In genomic region chr2:95312543-95313205, GRCh38 we compare ENCODE assay signal across 29 cellular contexts. TPM values are rescaled to one million over a fixed set of nuclear protein-coding genes. Genes with fewer than 3 reads are reported as not detected.
DNase-seq lines count a peak whose midpoint lies in the region; ATAC-seq, FAIRE-seq and TF ChIP-seq lines count a peak whose summit lies in the region.
"Had no signal": no experiment of that assay in that cellular context is flagged by ENCODE, and none has a peak within 500 bp of the region (broad histone marks: within the 10 kb centered on the region; RNA-seq: fewer than 3 reads in every experiment).

No MANE protein-coding gene starts in this region.

- peaks cover 6 to 67% of the 10 kb centered on the region in 2 experiments; a peak in 4 of 5 replicates for H3K27me3 ChIP-seq in K562 (ENCODE audit: control insufficient read depth in 2 of 2, insufficient read depth in 2 of 2, low read length in 2 of 2)
- H3K27me3 ChIP-seq: BE2C had no signal

- no TSS peak for BruUV-seq in K562 (replicated peaks; lab: Mats Ljungman, UMichigan)

- under 1% methylated on average over 25 of the region's 25 CpGs for WGBS in K562 (ENCODE audit: insufficient coverage, low coverage, missing lambda C conversion rate)

- peak in 12 of 14 donors; percentile 28 to 92 (median 74) for DNase-seq in C1 segment of cervical spinal cord (lab: John Stamatoyannopoulos, UW)
- no peak for DNase-seq in K562 (ENCODE audit: extremely low read depth in 1 of 4, low spot score in 3 of 4)
- DNase-seq in hypothalamus (lab: John Stamatoyannopoulos, UW), result peak in 46 of 51 donors; percentile 41 to 96 (median 80)
- peak in 55 of 56 donors; percentile 51 to 95 (median 85) for DNase-seq in nucleus accumbens (lab: John Stamatoyannopoulos, UW)
- DNase-seq in NCI-H345 treated with DMSO at 0.1 percent for 48 hours (lab: John Stamatoyannopoulos, UW; ENCODE audit: unreplicated experiment), result no peak
- DNase-seq in GF-D8 (lab: John Stamatoyannopoulos, UW), result no peak
- DNase-seq in GM03348 (ENCODE audit: low spot score), result no peak
- DNase-seq in activated gamma-delta T cell treated with Interleukin-2 at 50 U/mL for 16 hours, result no peak
- DNase-seq: activated B cell treated with CpG ODN at 0.5 μM for 24 hours; activated CD4-positive, alpha-beta T cell treated with anti-CD3 and anti-CD28 coated beads, Interleukin-2, amount 10 ng/mL, durations not matched to agents 7 days and 5 days; activated effector memory CD4-positive, alpha-beta T cell treated with Interleukin-2 at 50 U/mL for 16 hours; activated naive CD8-positive, alpha-beta T cell treated with anti-CD3 and anti-CD28 coated beads, Interleukin-2, amount 10 ng/mL, durations not matched to agents 7 days and 5 days; activated T-cell treated with anti-CD3 and anti-CD28 coated beads, Interleukin-2, amount 50 U/mL, for 1 hour; BE2C; DMS 273 treated with DMSO at 0.1 percent for 48 hours; endodermal cell; HCEC 1CT; heart right ventricle; Kasumi-1; left cardiac atrium; NCI-H146; NCI-H446 treated with DMSO at 0.1 percent for 48 hours; stimulated activated CD4-positive, alpha-beta T cell treated with anti-CD3 and anti-CD28 coated beads, Interleukin-15, amount 100 ng/mL, for 24 hours; stimulated activated CD4-positive, alpha-beta T cell treated with anti-CD3 and anti-CD28 coated beads, Interleukin-4, amount 100 ng/mL, for 4 hours; T-helper 1 cell had no signal

- no peaks in the 10 kb centered on the region for H3K9me3 ChIP-seq in K562 (replicated peaks; ENCODE audit: control insufficient read depth, insufficient read depth, low read depth, low read length)
- H3K9me3 ChIP-seq: BE2C, heart right ventricle, prostate gland had no signal

- no peak for FAIRE-seq in K562 (lab: Jason Lieb, UNC)

- TF ChIP-seq RAD21 in K562 (CRISPR knock-in tag; conservative IDR thresholded peaks at IDR 0.05 in 1 of 2, IDR thresholded peaks at IDR 0.05 in 1 of 2), result no peak

- intact Hi-C loops in K562 (cut with micrococcal nuclease), result no loop called here

- no peak for TF ChIP-seq EP300 in K562 (IDR thresholded peaks at IDR 0.05; ENCODE audit: low read length)

- H3K4me3 ChIP-seq in K562, result no peak overlapping the region
- H3K4me3 ChIP-seq: heart right ventricle, prostate gland had no signal

- no peak overlapping the region for H3K9ac ChIP-seq in K562 (ENCODE audit: insufficient read depth in 1 of 2, low read depth in 2 of 2, low read length in 2 of 2)

- TF ChIP-seq CTCF in K562 (IDR thresholded peaks at IDR 0.05 in 2 of 3, conservative IDR thresholded peaks at IDR 0.05 in 1 of 3; ENCODE audit: insufficient read depth in 2 of 3, low read depth in 1 of 3, low read length in 3 of 3), result no peak

- in situ Hi-C loops in K562 (cut with MboI), result no loop called here

- no peaks in the 10 kb centered on the region for H3K9me1 ChIP-seq in K562 (ENCODE audit: control insufficient read depth, insufficient read depth, low read length)

- H3K27ac ChIP-seq in K562 (ENCODE audit: extremely low read depth, low read depth, low read length), result no peak overlapping the region
- H3K27ac ChIP-seq: heart right ventricle, prostate gland had no signal

- H3K4me1 ChIP-seq in K562 (replicated peaks in 1 of 2; ENCODE audit: control insufficient read depth in 2 of 2, insufficient read depth in 2 of 2, low read length in 2 of 2), result peaks cover 0 to 5% of the 10 kb centered on the region in 2 experiments; a peak in 1 of 5 replicates
- H3K4me1 ChIP-seq: BE2C, heart right ventricle, prostate gland had no signal

- peaks cover 9% of the 10 kb centered on the region for H4K20me1 ChIP-seq in K562 (replicated peaks; ENCODE audit: control insufficient read depth, insufficient read depth, low read length)

- no peak overlapping the region for H3K4me2 ChIP-seq in K562 (ENCODE audit: insufficient read depth, low read length)

- ATAC-seq in K562, result no peak
- ATAC-seq: esophagus mucosa, heart right ventricle, left cardiac atrium had no signal

- H3K36me3 ChIP-seq in K562 (ENCODE audit: control insufficient read depth, insufficient read depth, low read length), result no peaks in the 10 kb centered on the region
- H3K36me3 ChIP-seq: BE2C, heart right ventricle, prostate gland had no signal

- CTCF ChIA-PET in K562 (lab: Yijun Ruan, JAX; ENCODE audit: low intra/inter-chr PET ratio), result no interaction called here

- no peak overlapping the region for H2AFZ ChIP-seq in K562 (ENCODE audit: low read depth, low read length)

- POLR2A ChIA-PET in K562 (lab: Yijun Ruan, JAX), result interaction anchor here (1.5 kb wide), 1 partner anchor 9 kb away, joined by 5 read pairs; no protein-coding TSS in a partner anchor

- no peak for TF ChIP-seq POLR2A in K562 (conservative IDR thresholded peaks at IDR 0.05)

- no peaks in the 10 kb centered on the region for H3K79me2 ChIP-seq in K562 (ENCODE audit: control insufficient read depth, insufficient read depth, low read length)

TF ChIP-seq in K562, 482 proteins besides CTCF, POLR2A, EP300 and RAD21:
- no peak for TF ChIP-seq RNF219 (CRISPR knock-in tag; IDR thresholded peaks at IDR 0.05)
- TF ChIP-seq CBFA2T2 (conservative IDR thresholded peaks at IDR 0.05), result 0 out of 2 replicates have a peak, but pooled peaks have one; percentile 8
- TF ChIP-seq RAD51 (IDR thresholded peaks at IDR 0.05; ENCODE audit: borderline replicate concordance, low read depth), result peak; percentile 63; the same call in 1 of the 2 replicates
- peak; percentile 85 for TF ChIP-seq TFE3 (CRISPR knock-in tag; IDR thresholded peaks at IDR 0.05)

RNA-seq across cellular contexts. Expression of gene KCNIP3, which starts 15.5 kb away (rescaled TPM):
- not detected in 2 replicates for total RNA-seq in K562 (2011; cell fraction: chromatin; rRNA removed; ENCODE audit: low replicate concordance)
- total RNA-seq in K562 (2011; cell fraction: nucleolus; rRNA removed), result not detected in 2 replicates
- not detected in 2 replicates for total RNA-seq in K562 (2011; cell fraction: nucleoplasm; rRNA removed)
- not detected in 2 replicates for total RNA-seq in K562 (2014; rRNA removed)
- total RNA-seq in K562 (2014; rRNA removed; fragmentation: Illumina TruSeq; extraction: Trizol), result not detected in 2 replicates
- total RNA-seq in K562 (2015; rRNA removed; fragmentation: Illumina TruSeq; extraction: Trizol), result not detected in 2 replicates
- total RNA-seq in K562 (2021), result 0.04 TPM in 1 of 2 replicates, not detected in the other
- not detected in 2 replicates for polyA plus RNA-seq in K562 (2011; rRNA removed)
- 0.03 TPM in 1 of 2 replicates, not detected in the other for polyA plus RNA-seq in K562 (2011; cell fraction: cytosol; rRNA removed)
- polyA plus RNA-seq in K562 (2011; cell fraction: nucleus; rRNA removed), result 0.22 TPM in 1 of 2 replicates, not detected in the other
- not detected in 2 replicates for polyA plus RNA-seq in K562 (2012)
- polyA plus RNA-seq in K562 (2014; fragmentation: Illumina TruSeq; extraction: Trizol), result not detected in 2 replicates
- not detected for polyA plus RNA-seq in K562 (2014; fragmentation: Nextera tagmentation; extraction: Ambion mirVana)
- not detected in 2 replicates for polyA plus RNA-seq in K562 (2014; rRNA removed)
- polyA minus RNA-seq in K562 (2011; rRNA and poly(A)+ RNA removed), result not detected in 2 replicates
- not detected in 2 replicates for polyA minus RNA-seq in K562 (2011; cell fraction: cytosol; rRNA and poly(A)+ RNA removed)
- polyA minus RNA-seq in K562 (2011; cell fraction: nucleus; rRNA and poly(A)+ RNA removed), result not detected in 2 replicates
- total RNA-seq: activated B cell treated with CpG ODN at 0.5 μM for 24 hours; activated CD4-positive, alpha-beta T cell treated with anti-CD3 and anti-CD28 coated beads, Interleukin-2, amount 10 ng/mL, durations not matched to agents 7 days and 5 days; activated CD8-positive, alpha-beta memory T cell treated with anti-CD3 and anti-CD28 coated beads for 36 hours; activated naive CD8-positive, alpha-beta T cell treated with anti-CD3 and anti-CD28 coated beads, Interleukin-2, amount 10 ng/mL, durations not matched to agents 7 days and 5 days; lung microvascular endothelial cell had no signal

RNA-seq across cellular contexts. Expression of gene PROM2, which starts 38.4 kb away (rescaled TPM):
- not detected in 2 replicates for total RNA-seq in K562 (2011; cell fraction: chromatin; rRNA removed; ENCODE audit: low replicate concordance)
- total RNA-seq in K562 (2011; cell fraction: nucleolus; rRNA removed), result not detected in 2 replicates
- not detected in 2 replicates for total RNA-seq in K562 (2011; cell fraction: nucleoplasm; rRNA removed)
- not detected in 2 replicates for total RNA-seq in K562 (2014; rRNA removed)
- not detected in 2 replicates for total RNA-seq in K562 (2014; rRNA removed; fragmentation: Illumina TruSeq; extraction: Trizol)
- total RNA-seq in K562 (2015; rRNA removed; fragmentation: Illumina TruSeq; extraction: Trizol), result not detected in 2 replicates
- 0.07 TPM in 1 of 2 replicates, not detected in the other for total RNA-seq in K562 (2021)
- polyA plus RNA-seq in K562 (2011; rRNA removed), result not detected in 2 replicates
- polyA plus RNA-seq in K562 (2011; cell fraction: cytosol; rRNA removed), result not detected in 2 replicates
- polyA plus RNA-seq in K562 (2011; cell fraction: nucleus; rRNA removed), result not detected in 2 replicates
- polyA plus RNA-seq in K562 (2012), result not detected in 2 replicates
- not detected in 2 replicates for polyA plus RNA-seq in K562 (2014; fragmentation: Illumina TruSeq; extraction: Trizol)
- not detected for polyA plus RNA-seq in K562 (2014; fragmentation: Nextera tagmentation; extraction: Ambion mirVana)
- polyA plus RNA-seq in K562 (2014; rRNA removed), result not detected in 2 replicates
- polyA minus RNA-seq in K562 (2011; rRNA and poly(A)+ RNA removed), result not detected in 2 replicates
- not detected in 2 replicates for polyA minus RNA-seq in K562 (2011; cell fraction: cytosol; rRNA and poly(A)+ RNA removed)
- under 0.01 TPM in 1 of 2 replicates, not detected in the other for polyA minus RNA-seq in K562 (2011; cell fraction: nucleus; rRNA and poly(A)+ RNA removed)

Comparison
In these comparisons a context has a peak if more than half of its experiments do, and no peak if none do; other contexts are left out.
1. DNase-seq: peak in C1 segment of cervical spinal cord (12 of 14), hypothalamus (46 of 51) and nucleus accumbens (55 of 56); none in K562 (0 of 4), NCI-H345 treated with DMSO at 0.1 percent for 48 hours (single experiment), GF-D8 (single experiment), GM03348 (single experiment) and activated gamma-delta T cell treated with Interleukin-2 at 50 U/mL for 16 hours (single experiment).